Comparison of ENCODE assay signal across 18 cellular contexts in genomic region chr18:35162995-35163394, GRCh38.
"Had no signal": no experiment of that assay in that cellular context is flagged by ENCODE, and none has a peak within 500 bp of the region (broad histone marks: within the 10 kb centered on the region; RNA-seq: fewer than 3 reads in every experiment).

No MANE protein-coding gene starts in this region.

- H3K27ac ChIP-seq: left lung, neutrophil, right lobe of liver, stomach, testis had no signal

- DNase-seq: activated CD4-positive, alpha-beta memory T cell treated with anti-CD3 and anti-CD28 coated beads, Interleukin-2, amount 10 ng/mL, durations not matched to agents 7 days and 5 days; activated CD4-positive, alpha-beta T cell treated with anti-CD3 and anti-CD28 coated beads for 4 hours; activated effector memory CD4-positive, alpha-beta T cell treated with Interleukin-2 at 50 U/mL for 16 hours; activated naive CD4-positive, alpha-beta T cell treated with anti-CD3 and anti-CD28 coated beads, Interleukin-2, amount 50 U/mL, for 16 hours; activated T-cell treated with anti-CD3 and anti-CD28 coated beads, Interleukin-2, amount 50 U/mL, for 24 hours; adrenal gland; caudate nucleus; effector CD8-positive, alpha-beta T cell; islet precursor cell; left lung; natural killer cell; right lobe of liver; stimulated activated CD4-positive, alpha-beta T cell treated with anti-CD3 and anti-CD28 coated beads, Interleukin-2, amount 100 ng/mL, for 24 hours; stomach; T-helper 17 cell; testis had no signal

- H3K9me3 ChIP-seq: adrenal gland, left lung, neutrophil, right lobe of liver, stomach, testis had no signal

- H3K4me3 ChIP-seq: adrenal gland, coronary artery, left lung, right lobe of liver, stomach, testis had no signal

- H3K36me3 ChIP-seq: adrenal gland, left lung, neutrophil, right lobe of liver, stomach had no signal

- H3K4me1 ChIP-seq: left lung, right lobe of liver, stomach, testis had no signal

- H3K27me3 ChIP-seq: adrenal gland, left lung, neutrophil, right lobe of liver, stomach, testis had no signal
